ENCODE assay signal across 2 cellular contexts in genomic region chr9:72937545-72937944, GRCh38.
A peak's percentile ranks its signal among the peaks of the same experiment; 100 is the strongest.
TF ChIP-seq lines count a peak whose summit lies in the region.

No MANE protein-coding gene starts in this region.

TF ChIP-seq in A549, 52 proteins besides CTCF, POLR2A, EP300 and RAD21:
- TF ChIP-seq E2F6 (IDR thresholded peaks at IDR 0.05; ENCODE audit: borderline replicate concordance, low read depth) (no peak), HOXB13 (CRISPR knock-in tag; IDR thresholded peaks at IDR 0.05; ENCODE audit: low read depth) (peak; percentile 35; the same call in 1 of the 2 replicates), HOXA7 (CRISPR knock-in tag; IDR thresholded peaks at IDR 0.05) (no peak), ESRRA (IDR thresholded peaks at IDR 0.05; ENCODE audit: borderline replicate concordance, low read length) (no peak), REST (IDR thresholded peaks at IDR 0.05) (no peak), JUN (IDR thresholded peaks at IDR 0.05) (peak in 1 of 2 experiments; percentile 52; a peak in 3 of 5 replicates), NFE2L2 (conservative IDR thresholded peaks at IDR 0.05; ENCODE audit: low read length) (no peak), BHLHE40 (IDR thresholded peaks at IDR 0.05; ENCODE audit: low read depth, low read length) (no peak), SMC3 (IDR thresholded peaks at IDR 0.05) (no peak), CEBPB (IDR thresholded peaks at IDR 0.05) (peak in 1 of 2 experiments; percentile 61; a peak in 1 of 4 replicates), FOSL2 (IDR thresholded peaks at IDR 0.05) (no peak), FOSL2 (CRISPR knock-in tag; IDR thresholded peaks at IDR 0.05) (peak; percentile 19; the same call in 1 of the 2 replicates), KDM5A (IDR thresholded peaks at IDR 0.05) (no peak), RARB (CRISPR knock-in tag; IDR thresholded peaks at IDR 0.05) (no peak), GATA3 (IDR thresholded peaks at IDR 0.05; ENCODE audit: borderline replicate concordance) (no peak), ZC3H11A (IDR thresholded peaks at IDR 0.05) (no peak), ATOH8 (CRISPR knock-in tag; IDR thresholded peaks at IDR 0.05; ENCODE audit: low read depth) (0 out of 2 replicates have a peak, but pooled peaks have one; percentile 7), EHF (CRISPR knock-in tag; IDR thresholded peaks at IDR 0.05) (0 out of 2 replicates have a peak, but pooled peaks have one; percentile 12), FOSB (CRISPR knock-in tag; IDR thresholded peaks at IDR 0.05) (0 out of 2 replicates have a peak, but pooled peaks have one; percentile 18)

TF ChIP-seq in GM12878, 131 proteins besides CTCF, POLR2A, EP300 and RAD21:
- no peak for TF ChIP-seq CEBPB (IDR thresholded peaks at IDR 0.05; ENCODE audit: borderline replicate concordance in 1 of 2, low read depth in 2 of 2, low read length in 2 of 2)
- no peak for TF ChIP-seq PAX5 (IDR thresholded peaks at IDR 0.05; ENCODE audit: borderline replicate concordance, low read depth, low read length)
- no peak for TF ChIP-seq RFX5 (IDR thresholded peaks at IDR 0.05; ENCODE audit: low read depth, low read length)
- no peak for TF ChIP-seq ZNF384 (IDR thresholded peaks at IDR 0.05; ENCODE audit: borderline replicate concordance, low read depth, low read length)
- TF ChIP-seq MEF2A (IDR thresholded peaks at IDR 0.05; ENCODE audit: insufficient read depth, low read depth, low read length): no peak
- TF ChIP-seq NBN (IDR thresholded peaks at IDR 0.05): no peak
- no peak for TF ChIP-seq ZNF24 (IDR thresholded peaks at IDR 0.05)
- no peak for TF ChIP-seq TBL1XR1 (IDR thresholded peaks at IDR 0.05; ENCODE audit: low read depth, low read length)
- no peak for TF ChIP-seq ZNF592 (IDR thresholded peaks at IDR 0.05)
